ENCODE assay signal across 9 cellular contexts in the genomic region with DNA sequence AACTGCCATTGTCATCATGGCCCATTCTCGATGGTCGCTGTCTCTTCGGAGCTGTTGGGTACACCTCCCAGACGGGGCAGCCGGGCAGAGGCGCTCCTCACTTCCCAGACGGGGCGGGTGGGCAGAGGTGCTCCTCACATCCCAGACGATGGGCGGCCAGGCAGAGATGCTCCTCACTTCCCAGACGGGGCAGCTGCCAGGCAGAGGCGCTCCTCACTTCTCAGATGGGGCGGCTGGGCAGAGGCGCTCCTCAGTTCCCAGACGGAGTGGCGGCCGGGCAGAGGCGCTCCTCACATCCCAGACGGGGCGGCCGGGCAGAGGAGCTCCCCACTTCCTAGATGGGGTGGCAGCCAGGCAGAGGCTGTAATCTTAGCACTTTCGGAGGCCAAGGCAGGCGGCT. TPM values are rescaled to one million over a fixed set of nuclear protein-coding genes. Genes with fewer than 3 reads are reported as not detected.
"Had no signal": no experiment of that assay in that cellular context is flagged by ENCODE, and none has a peak within 500 bp of the region (broad histone marks: within the 10 kb centered on the region; RNA-seq: fewer than 3 reads in every experiment).

No MANE protein-coding gene starts in this region.

RNA-seq across cellular contexts. Expression of a gene that starts 58.6 kb away (rescaled TPM):
- total RNA-seq: OCI-LY7, PC-3, PC-9, Right ventricle myocardium inferior, Right ventricle myocardium superior, RPMI7951, SJSA1, SK-MEL-5 had no signal
- polyA plus RNA-seq: SK-N-SH had no signal
